1 cellular context compared by ENCODE assay signal in genomic region chr13:60765700-60766411, GRCh38.
TF ChIP-seq lines count a peak whose summit lies in the region.

No MANE protein-coding gene starts in this region.

TF ChIP-seq in SK-N-SH, 30 proteins besides CTCF, POLR2A, EP300 and RAD21 (continued from another document):
- TF ChIP-seq IRF3 (IDR thresholded peaks at IDR 0.05; ENCODE audit: low read depth, low read length) (no peak), RCOR1 (IDR thresholded peaks at IDR 0.05; ENCODE audit: low read length) (no peak), MAX (IDR thresholded peaks at IDR 0.05; ENCODE audit: low read depth) (no peak), NFIC (IDR thresholded peaks at IDR 0.05; ENCODE audit: borderline replicate concordance) (no peak), FOXM1 (IDR thresholded peaks at IDR 0.05; ENCODE audit: low read depth) (no peak), CHD2 (IDR thresholded peaks at IDR 0.05; ENCODE audit: low read length, partially characterized antibody) (no peak), FOSL2 (IDR thresholded peaks at IDR 0.05; ENCODE audit: borderline replicate concordance, low read depth) (no peak), TAF1 (IDR thresholded peaks at IDR 0.05; ENCODE audit: borderline replicate concordance, low read depth, low read length) (no peak), MXI1 (IDR thresholded peaks at IDR 0.05; ENCODE audit: low read depth, low read length) (no peak), FOXJ3 (CRISPR knock-in tag; IDR thresholded peaks at IDR 0.05) (no peak), USF2 (IDR thresholded peaks at IDR 0.05; ENCODE audit: borderline replicate concordance, low read depth, low read length) (no peak)
TF ChIP-seq in SK-N-SH: peak in this region for 0.
